In genomic region chr2:18684202-18685040, GRCh38 we compare ENCODE assay signal across 16 cellular contexts.
DNase-seq lines count a peak whose midpoint lies in the region; ATAC-seq and TF ChIP-seq lines count a peak whose summit lies in the region.
"Had no signal": no experiment of that assay in that cellular context is flagged by ENCODE, and none has a peak within 500 bp of the region (broad histone marks: within the 10 kb centered on the region; RNA-seq: fewer than 3 reads in every experiment).

No MANE protein-coding gene starts in this region.

- H3K9ac ChIP-seq in mesenchymal stem cell (ENCODE audit: low read length), result no peak overlapping the region

- H3K79me1 ChIP-seq in mesenchymal stem cell (replicated peaks; ENCODE audit: low read length, poor library complexity, severe bottlenecking), result no peaks in the 10 kb centered on the region

- H3K9me3 ChIP-seq in mesenchymal stem cell (ENCODE audit: control insufficient read depth, low read length), result no peaks in the 10 kb centered on the region

- no peak overlapping the region for H2BK5ac ChIP-seq in mesenchymal stem cell (ENCODE audit: low read depth, low read length, poor library complexity, severe bottlenecking)

- H3K4me3 ChIP-seq in AG09309 (ENCODE audit: control insufficient read depth, low read depth, low read length), result no peak overlapping the region
- H3K4me3 ChIP-seq in HFF-Myc (replicated peaks; ENCODE audit: low read depth, low read length), result no peak overlapping the region
- no peak overlapping the region for H3K4me3 ChIP-seq in choroid plexus epithelial cell (ENCODE audit: low read depth, low read length)
- H3K4me3 ChIP-seq in mesenchymal stem cell (ENCODE audit: insufficient read depth in 1 of 2, low read depth in 1 of 2, low read length in 2 of 2), result no peak overlapping the region
- H3K4me3 ChIP-seq: GM12878 had no signal

- no peak overlapping the region for H3K4ac ChIP-seq in mesenchymal stem cell (ENCODE audit: low read depth in 1 of 2, low read length in 2 of 2)

- no peak overlapping the region for H3K27ac ChIP-seq in mesenchymal stem cell (ENCODE audit: low read length, poor library complexity, severe bottlenecking)

- ATAC-seq in sciatic nerve, result no peak
- no peak for ATAC-seq in GM19351 (IDR thresholded peaks at IDR 0.05; ENCODE audit: unreplicated experiment)
- ATAC-seq: GM12878 had no signal

- no peak overlapping the region for H3K23ac ChIP-seq in mesenchymal stem cell (ENCODE audit: low read length in 2 of 2)

- H2AFZ ChIP-seq in mesenchymal stem cell (ENCODE audit: low read depth, low read length), result no peak overlapping the region

- DNase-seq in AG09309 (ENCODE audit: low read depth) (peak; percentile 96), HFF-Myc (ENCODE audit: extremely low read depth, low read depth) (peak; percentile 85), choroid plexus epithelial cell (ENCODE audit: low read depth) (peak; percentile 75), mesenchymal stem cell (peak; percentile 68), iPS-NIHi7 (ENCODE audit: extremely low spot score) (no peak), nucleus accumbens (lab: John Stamatoyannopoulos, UW) (no peak), sciatic nerve (ENCODE audit: low spot score) (no peak)
- DNase-seq: AML-193, Calu3, caudate nucleus, Kasumi-1, kidney glomerular epithelial cell, NCI-H1436 treated with DMSO at 0.1 percent for 48 hours, T-helper 9 cell had no signal

- H2BK15ac ChIP-seq in mesenchymal stem cell (ENCODE audit: low read depth, poor library complexity, severe bottlenecking), result no peak overlapping the region

- no peak for TF ChIP-seq CTCF in AG09309 (IDR thresholded peaks at IDR 0.05; ENCODE audit: control insufficient read depth, insufficient read depth, low read depth, low read length, missing control alignments)
- TF ChIP-seq CTCF in HFF-Myc (IDR thresholded peaks at IDR 0.05; ENCODE audit: low read depth, low read length, missing control alignments), result no peak
- no peak for TF ChIP-seq CTCF in choroid plexus epithelial cell (conservative IDR thresholded peaks at IDR 0.05; ENCODE audit: low read depth, low read length)

- no peak overlapping the region for H4K8ac ChIP-seq in mesenchymal stem cell (ENCODE audit: low read length)

- no peaks in the 10 kb centered on the region for H3K27me3 ChIP-seq in mesenchymal stem cell (ENCODE audit: control insufficient read depth in 1 of 2, insufficient read depth in 1 of 2, low read length in 2 of 2)

- H3K18ac ChIP-seq in mesenchymal stem cell (ENCODE audit: low read depth in 1 of 2, low read length in 2 of 2), result no peak overlapping the region

- no peak overlapping the region for H3K4me2 ChIP-seq in mesenchymal stem cell (ENCODE audit: low read length, poor library complexity, severe bottlenecking)

- 25% methylated on average over 1 of the region's 2 CpGs for WGBS in mesenchymal stem cell

- H2BK12ac ChIP-seq in mesenchymal stem cell (ENCODE audit: low read length in 2 of 2), result no peak overlapping the region

- no peak overlapping the region for H2AK5ac ChIP-seq in mesenchymal stem cell (ENCODE audit: low read length, severe bottlenecking)

- H2BK120ac ChIP-seq in mesenchymal stem cell (ENCODE audit: low read depth, low read length), result no peak overlapping the region

- no peak overlapping the region for H3K14ac ChIP-seq in mesenchymal stem cell (ENCODE audit: low read length in 2 of 2)

- no peaks in the 10 kb centered on the region for H3K36me3 ChIP-seq in mesenchymal stem cell (ENCODE audit: control insufficient read depth in 1 of 2, insufficient read depth in 2 of 2, low read depth in 1 of 2, low read length in 2 of 2)

- intact Hi-C loops in sciatic nerve (cut with DNase I), result no loop called here

- no peak overlapping the region for H4K91ac ChIP-seq in mesenchymal stem cell (ENCODE audit: low read length)

- no peaks in the 10 kb centered on the region for H3K4me1 ChIP-seq in mesenchymal stem cell (ENCODE audit: control insufficient read depth, insufficient read depth, low read depth, low read length)

Comparison
In these comparisons a context has a peak if more than half of its experiments do, and no peak if none do; other contexts are left out.
1. DNase-seq: peak in AG09309 (single experiment), HFF-Myc (single experiment), choroid plexus epithelial cell (single experiment) and mesenchymal stem cell (single experiment); none in iPS-NIHi7 (single experiment), nucleus accumbens (0 of 56) and sciatic nerve (single experiment).